In genomic region chr17:1460233-1460632, GRCh38 we compare ENCODE assay signal across 11 cellular contexts. TPM values are rescaled to one million over a fixed set of nuclear protein-coding genes. Genes with fewer than 3 reads are reported as not detected.
A peak's percentile ranks its signal among the peaks of the same experiment; 100 is the strongest.
DNase-seq lines count a peak whose midpoint lies in the region; ATAC-seq, FAIRE-seq and TF ChIP-seq lines count a peak whose summit lies in the region.
"Had no signal": no experiment of that assay in that cellular context is flagged by ENCODE, and none has a peak within 500 bp of the region (broad histone marks: within the 10 kb centered on the region; RNA-seq: fewer than 3 reads in every experiment).

No MANE protein-coding gene starts in this region.

- peak; percentile 59 to 69 (median 68) for ATAC-seq in pancreas
- no peak for ATAC-seq in GM19395 (IDR thresholded peaks at IDR 0.05; ENCODE audit: unreplicated experiment)

- H3K27me3 ChIP-seq in pancreas, result no peaks in the 10 kb centered on the region

- no peaks in the 10 kb centered on the region for H3K36me3 ChIP-seq in pancreas

- H3K9me3 ChIP-seq in pancreas, result no peaks in the 10 kb centered on the region

- intact Hi-C loops in pancreas (cut with DNase I), result no loop called here

- TF ChIP-seq CTCF in foreskin fibroblast (IDR thresholded peaks at IDR 0.05; ENCODE audit: low read depth, low read length), result no peak
- TF ChIP-seq CTCF in pancreas (IDR thresholded peaks at IDR 0.05), result no peak

- no peak overlapping the region for H3K4me3 ChIP-seq in foreskin fibroblast (ENCODE audit: low read depth in 1 of 2, low read length in 2 of 2)
- no peak overlapping the region for H3K4me3 ChIP-seq in pancreas

- peaks cover 14% of the 10 kb centered on the region in 3 donors for H3K4me1 ChIP-seq in pancreas

- 6 to 9% methylated on average over 6 of the region's 6 CpGs for WGBS in pancreas, 2 donors

- peak overlapping the region; percentile 49 to 76 (median 68) for H3K27ac ChIP-seq in pancreas
- H3K27ac ChIP-seq: parathyroid adenoma had no signal

- FAIRE-seq in RCC 7860 (lab: Jason Lieb, UNC), result no peak
- no peak for FAIRE-seq in pancreas (lab: Jason Lieb, UNC)

- in situ Hi-C loops in Caki2 (cut with HindIII; ENCODE audit: low pct_unique_long_range_greater_than_20kb, low sequenced_read_pairs), result no loop called here

- DNase-seq in Caki2 (ENCODE audit: low read depth) (peak; percentile 56), RCC 7860 (ENCODE audit: low spot score) (peak; percentile 53), foreskin fibroblast (peak; percentile 34 to 59), pancreas (peak; percentile 79 to 96 (median 96)), islet precursor cell (no peak), NCI-H748 (lab: John Stamatoyannopoulos, UW; ENCODE audit: unreplicated experiment) (no peak), GDM1 (lab: John Stamatoyannopoulos, UW) (no peak)
- DNase-seq: hippocampal formation, OCI-M1 had no signal

RNA-seq across cellular contexts. Expression of gene CRK, which starts 4.2 kb away (rescaled TPM):
- total RNA-seq in Caki2 (2014; rRNA removed; shearing (Covaris generic); ENCODE audit: low replicate concordance), result 25.4 and 35.3 TPM in 2 replicates
- 10 to 100 TPM; 18.1 to 30.8 (median 20.5) TPM for total RNA-seq in pancreas
- 10 to 100 TPM in 1 of 2 donors, 1 to 10 TPM in 1; 9.8 to 15.3 TPM for polyA plus RNA-seq in pancreas

RNA-seq across cellular contexts. Expression of gene MYO1C, which starts 32.3 kb away (rescaled TPM):
- total RNA-seq in Caki2 (2014; rRNA removed; shearing (Covaris generic); ENCODE audit: low replicate concordance), result 63.8 and 85.8 TPM in 2 replicates
- 100 to 1,000 TPM in 4 of 6 donors, 10 to 100 TPM in 2; 95.1 to 138 (median 105) TPM for total RNA-seq in pancreas
- polyA plus RNA-seq in pancreas, result 10 to 100 TPM; 57.2 to 69.3 TPM

RNA-seq across cellular contexts. Expression of gene INPP5K, which starts 56.2 kb away (rescaled TPM):
- total RNA-seq in Caki2 (2014; rRNA removed; shearing (Covaris generic); ENCODE audit: low replicate concordance), result 24.8 and 33.3 TPM in 2 replicates
- 10 to 100 TPM; 13.2 to 23.8 (median 17.2) TPM for total RNA-seq in pancreas
- polyA plus RNA-seq in pancreas, result 10 to 100 TPM; 23.9 to 24.4 TPM

Comparison
In these comparisons a context has a peak if more than half of its experiments do, and no peak if none do; other contexts are left out.
1. DNase-seq: peak in Caki2 (single experiment), RCC 7860 (single experiment), foreskin fibroblast (2 of 2) and pancreas (6 of 6); none in islet precursor cell (single experiment), NCI-H748 (single experiment) and GDM1 (single experiment).